14 cellular contexts compared by ENCODE assay signal in the genomic region with DNA sequence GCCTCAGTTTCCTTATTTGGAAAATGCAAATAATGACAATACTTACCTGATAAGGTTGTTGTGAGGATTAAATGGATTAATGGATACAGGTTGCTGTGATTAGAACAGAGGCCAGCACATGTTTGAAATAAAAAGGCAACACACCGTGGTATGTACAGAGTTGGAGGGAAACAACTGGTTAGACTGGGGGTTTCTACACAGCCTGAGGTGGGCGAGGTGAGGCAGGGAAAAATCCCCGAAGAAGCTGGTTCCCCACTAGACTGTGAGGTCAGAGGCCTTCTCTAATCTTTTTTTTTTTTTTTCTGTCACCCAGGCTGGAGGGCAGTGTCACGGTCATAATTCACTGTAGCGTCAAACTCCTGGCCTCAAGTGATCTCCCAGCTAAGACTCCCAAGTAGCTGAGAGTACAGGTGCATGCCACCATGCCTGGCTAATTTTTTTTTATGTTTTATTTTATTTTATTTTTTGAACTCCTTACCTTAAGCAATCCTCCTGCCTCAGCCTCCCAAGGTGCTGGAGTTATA. TPM values are rescaled to one million over a fixed set of nuclear protein-coding genes. Genes with fewer than 3 reads are reported as not detected.
DNase-seq lines count a peak whose midpoint lies in the region; ATAC-seq and TF ChIP-seq lines count a peak whose summit lies in the region.
"Had no signal": no experiment of that assay in that cellular context is flagged by ENCODE, and none has a peak within 500 bp of the region (broad histone marks: within the 10 kb centered on the region; RNA-seq: fewer than 3 reads in every experiment).

No MANE protein-coding gene starts in this region.

- H3K4me3 ChIP-seq in CD4-positive, alpha-beta memory T cell (ENCODE audit: low read length in 2 of 2), result peak overlapping the region in 1 of 2 donors; percentile 65
- H3K4me3 ChIP-seq in HCT116 (replicated peaks in 1 of 2; ENCODE audit: low read depth in 1 of 2, low read length in 2 of 2) (peak overlapping the region; percentile 65 to 72), body of pancreas (no peak overlapping the region)

- BruUV-seq in HCT116 (replicated peaks; lab: Mats Ljungman, UMichigan), result no TSS peak

- peaks cover 36% of the 10 kb centered on the region for H3K79me2 ChIP-seq in HCT116 (ENCODE audit: insufficient read depth, low read length)

- H2AFZ ChIP-seq in HCT116 (ENCODE audit: low read depth, low read length, poor library complexity, severe bottlenecking), result no peak overlapping the region

- no peak for DNase-seq in CD4-positive, alpha-beta memory T cell
- DNase-seq in HCT116 (ENCODE audit: low read depth, low spot score), result no peak
- peak; percentile 40 for DNase-seq in activated CD8-positive, alpha-beta T cell treated with anti-CD3 and anti-CD28 coated beads for 36 hours
- DNase-seq in natural killer cell, result no peak
- DNase-seq in kidney tubule cell (ENCODE audit: low spot score), result no peak
- DNase-seq in activated effector memory CD4-positive, alpha-beta T cell treated with Interleukin-2 at 50 U/mL for 16 hours, result no peak
- no peak for DNase-seq in stimulated activated CD4-positive, alpha-beta T cell treated with anti-CD3 and anti-CD28 coated beads, Interleukin-4, amount 100 ng/mL, for 4 hours
- no peak for DNase-seq in body of pancreas
- DNase-seq: activated CD4-positive, alpha-beta T cell treated with anti-CD3 and anti-CD28 coated beads for 4 hours; foreskin melanocyte; NCI-H1092; transverse colon had no signal

- POLR2A ChIA-PET in CD4-positive, alpha-beta memory T cell (lab: Charles Lee; ENCODE audit: partially characterized antibody), result no interaction called here
- POLR2A ChIA-PET in HCT116 (lab: Charles Lee), result no interaction called here
- POLR2A ChIA-PET in activated CD8-positive, alpha-beta T cell treated with anti-CD3 and anti-CD28 coated beads for 36 hours (lab: Charles Lee), result no interaction called here

- H3K36me3 ChIP-seq in CD4-positive, alpha-beta memory T cell (ENCODE audit: insufficient read depth, low read length), result no peaks in the 10 kb centered on the region
- peaks cover 11 to 14% of the 10 kb centered on the region in 2 experiments; a peak in 3 of 4 replicates for H3K36me3 ChIP-seq in HCT116 (ENCODE audit: control insufficient read depth in 1 of 2, insufficient read depth in 2 of 2, low read length in 2 of 2)
- no peaks in the 10 kb centered on the region for H3K36me3 ChIP-seq in body of pancreas (replicated peaks in 1 of 2; ENCODE audit: insufficient read depth in 1 of 2, low read depth in 2 of 2)
- H3K36me3 ChIP-seq: transverse colon had no signal

- H3K9me3 Mint-ChIP-seq in CD4-positive, alpha-beta memory T cell, result peaks cover 0 to 4% (median 0%) of the 10 kb centered on the region in 8 donors
- no peaks in the 10 kb centered on the region for H3K9me3 Mint-ChIP-seq in activated CD8-positive, alpha-beta T cell treated with anti-CD3 and anti-CD28 coated beads for 36 hours
- H3K9me3 Mint-ChIP-seq in natural killer cell, result no peaks in the 10 kb centered on the region

- H3K27ac Mint-ChIP-seq in CD4-positive, alpha-beta memory T cell, result peak overlapping the region in 3 of 7 donors; percentile 48 to 90 (median 73)
- no peak overlapping the region for H3K27ac Mint-ChIP-seq in activated CD8-positive, alpha-beta T cell treated with anti-CD3 and anti-CD28 coated beads for 36 hours
- peak overlapping the region; percentile 83 to 88 for H3K27ac Mint-ChIP-seq in natural killer cell

- H3K36me3 Mint-ChIP-seq in CD4-positive, alpha-beta memory T cell, result peaks cover 0 to 10% of the 10 kb centered on the region in 2 donors
- peaks cover 27% of the 10 kb centered on the region for H3K36me3 Mint-ChIP-seq in activated CD8-positive, alpha-beta T cell treated with anti-CD3 and anti-CD28 coated beads for 36 hours (ENCODE audit: low read depth)
- no peaks in the 10 kb centered on the region for H3K36me3 Mint-ChIP-seq in natural killer cell

- H3K4me1 ChIP-seq in CD4-positive, alpha-beta memory T cell (ENCODE audit: insufficient read depth, low read length), result peaks cover 25% of the 10 kb centered on the region
- peaks cover 0 to 20% of the 10 kb centered on the region in 2 experiments; a peak in 3 of 4 replicates for H3K4me1 ChIP-seq in HCT116 (ENCODE audit: control insufficient read depth in 1 of 2, insufficient read depth in 2 of 2, low read length in 2 of 2)
- peaks cover 35% of the 10 kb centered on the region for H3K4me1 ChIP-seq in body of pancreas

- peak overlapping the region in 7 of 8 donors; percentile 20 to 98 (median 93) for H3K4me3 Mint-ChIP-seq in CD4-positive, alpha-beta memory T cell
- peak overlapping the region; percentile 86 for H3K4me3 Mint-ChIP-seq in activated CD8-positive, alpha-beta T cell treated with anti-CD3 and anti-CD28 coated beads for 36 hours
- H3K4me3 Mint-ChIP-seq in natural killer cell, result peak overlapping the region; percentile 99

- RAD21 ChIA-PET in HCT116 (lab: Charles Lee; ENCODE audit: low non-redundant PET in 1 of 2, low total read pairs in 2 of 2, uncharacterized antibody in 2 of 2, unreplicated experiment in 2 of 2), result interaction anchor here in 1 of 2 experiments (1.0 kb wide), 1 partner anchor 115 kb away, joined by 3 read pairs; no protein-coding TSS in a partner anchor

- peak overlapping the region; percentile 78 for H3K4me2 ChIP-seq in HCT116 (ENCODE audit: low read length)

- no peak for TF ChIP-seq CTCF in HCT116 (IDR thresholded peaks at IDR 0.05 in 2 of 3, conservative IDR thresholded peaks at IDR 0.05 in 1 of 3; ENCODE audit: borderline replicate concordance in 1 of 3, insufficient read depth in 1 of 3, low read depth in 2 of 3, low read length in 2 of 3)
- TF ChIP-seq CTCF in activated CD8-positive, alpha-beta T cell treated with anti-CD3 and anti-CD28 coated beads for 36 hours (IDR thresholded peaks at IDR 0.05), result no peak
- no peak for TF ChIP-seq CTCF in natural killer cell (IDR thresholded peaks at IDR 0.05)
- TF ChIP-seq CTCF in body of pancreas (IDR thresholded peaks at IDR 0.05), result no peak

- H3K27ac ChIP-seq in CD4-positive, alpha-beta memory T cell (ENCODE audit: low read depth, low read length), result no peak overlapping the region
- H3K27ac ChIP-seq in HCT116 (ENCODE audit: low read depth, low read length), result no peak overlapping the region
- no peak overlapping the region for H3K27ac ChIP-seq in body of pancreas
- H3K27ac ChIP-seq: HL-60, SJSA1 had no signal

- TF ChIP-seq POLR2A in HCT116 (IDR thresholded peaks at IDR 0.05; ENCODE audit: borderline replicate concordance, extremely low read depth, insufficient read depth, insufficient read length) (no peak), body of pancreas (IDR thresholded peaks at IDR 0.05) (no peak)

- peak overlapping the region; percentile 69 for H3K9ac ChIP-seq in HCT116 (ENCODE audit: low read length)

- H3K4me1 Mint-ChIP-seq in CD4-positive, alpha-beta memory T cell, result peaks cover 26 to 47% (median 33%) of the 10 kb centered on the region in 4 donors
- peaks cover 37% of the 10 kb centered on the region for H3K4me1 Mint-ChIP-seq in activated CD8-positive, alpha-beta T cell treated with anti-CD3 and anti-CD28 coated beads for 36 hours (ENCODE audit: low read depth)
- H3K4me1 Mint-ChIP-seq in natural killer cell, result peaks cover 19 to 54% of the 10 kb centered on the region in 2 donors

- 78 to 85% methylated on average over 5 of the region's 5 CpGs for WGBS in body of pancreas, 2 donors

- no peaks in the 10 kb centered on the region; the same call in 1 of the 2 replicates for H3K9me2 ChIP-seq in HCT116 (ENCODE audit: insufficient read depth)

- CTCF ChIA-PET in CD4-positive, alpha-beta memory T cell (lab: Charles Lee; ENCODE audit: partially characterized antibody), result interaction anchor here (1.2 to 4.6 kb wide), 2 partner anchors 312 to 335 kb away, joined by 3 to 21 read pairs; partner anchors contain the start of gene SLC66A3
- CTCF ChIA-PET in HCT116 (lab: Charles Lee), result interaction anchor here (1.3 to 1.9 kb wide), 3 partner anchors 10 to 334 kb away, joined by 4 to 8 read pairs (median 6); a partner anchor contains a TSS
- CTCF ChIA-PET in activated CD8-positive, alpha-beta T cell treated with anti-CD3 and anti-CD28 coated beads for 36 hours (lab: Charles Lee), result interaction anchor here (1.1 to 6.9 kb wide), 3 partner anchors 10 to 635 kb away, joined by 3 to 28 read pairs (median 25); no protein-coding TSS in a partner anchor

- ATAC-seq in HCT116, result no peak
- peak; percentile 22 for ATAC-seq in activated CD8-positive, alpha-beta T cell treated with anti-CD3 and anti-CD28 coated beads for 36 hours
- no peak for ATAC-seq in natural killer cell
- ATAC-seq in body of pancreas, result no peak

- no peak for TF ChIP-seq RAD21 in HCT116 (IDR thresholded peaks at IDR 0.05; ENCODE audit: low read depth)

- H3K27me3 Mint-ChIP-seq in CD4-positive, alpha-beta memory T cell, result no peaks in the 10 kb centered on the region
- H3K27me3 Mint-ChIP-seq in activated CD8-positive, alpha-beta T cell treated with anti-CD3 and anti-CD28 coated beads for 36 hours, result no peaks in the 10 kb centered on the region
- no peaks in the 10 kb centered on the region for H3K27me3 Mint-ChIP-seq in natural killer cell (ENCODE audit: low read depth in 2 of 2)

- intact Hi-C loops in CD4-positive, alpha-beta memory T cell (cut with micrococcal nuclease), result loop anchor here (2.0 to 10.0 kb wide), 4 partner anchors 120 to 652 kb away; partner anchors contain the start of genes PDIA6 and SLC66A3
- intact Hi-C loops in HCT116 (cut with micrococcal nuclease), result loop anchor here (5.0 kb wide), 1 partner anchor 335 kb away; a partner anchor contains a TSS
- intact Hi-C loops in activated CD8-positive, alpha-beta T cell treated with anti-CD3 and anti-CD28 coated beads for 36 hours (cut with micrococcal nuclease), result no loop called here
- intact Hi-C loops in natural killer cell (cut with micrococcal nuclease), result loop anchor here (5.0 kb wide), 1 partner anchor 310 kb away; the partner anchor contains the start of gene SLC66A3
- intact Hi-C loops in body of pancreas (cut with DNase I), result no loop called here

- no peaks in the 10 kb centered on the region for H3K27me3 ChIP-seq in CD4-positive, alpha-beta memory T cell (ENCODE audit: insufficient read depth, low read length)
- H3K27me3 ChIP-seq in HCT116 (ENCODE audit: insufficient read depth, low read length), result no peaks in the 10 kb centered on the region
- no peaks in the 10 kb centered on the region for H3K27me3 ChIP-seq in body of pancreas
- H3K27me3 ChIP-seq: SJSA1, transverse colon had no signal

- no peaks in the 10 kb centered on the region; the same call in 1 of the 2 replicates for H4K20me1 ChIP-seq in HCT116 (ENCODE audit: insufficient read depth)

- H3K9me3 ChIP-seq in CD4-positive, alpha-beta memory T cell (ENCODE audit: control insufficient read depth in 1 of 2, low read length in 2 of 2), result no peaks in the 10 kb centered on the region
- H3K9me3 ChIP-seq in HCT116 (ENCODE audit: control insufficient read depth in 1 of 2, insufficient read depth in 1 of 2, low read depth in 1 of 2, low read length in 2 of 2) (no peaks in the 10 kb centered on the region), body of pancreas (no peaks in the 10 kb centered on the region)
- H3K9me3 ChIP-seq: SJSA1, transverse colon had no signal

RNA-seq across cellular contexts. Expression of gene E2F6, which starts 1.2 kb away (rescaled TPM):
- 1 to 10 TPM; 8.0 to 8.5 TPM for total RNA-seq in CD4-positive, alpha-beta memory T cell
- 1 to 10 TPM; 3.2 to 4.4 TPM for polyA plus RNA-seq in CD4-positive, alpha-beta memory T cell
- total RNA-seq in HCT116 (2021; ENCODE audit: unreplicated experiment) (22.8 TPM), natural killer cell (1 to 10 TPM; 4.6 to 9.6 (median 8.3) TPM), body of pancreas (10 to 100 TPM in 1 of 2 donors, 1 to 10 TPM in 1; 9.2 to 13.2 TPM)
- 12.8 and 14.7 TPM in 2 replicates for polyA plus RNA-seq in HCT116 (2012)
- 10 to 100 TPM in 1 of 2 experiments, 1 to 10 TPM in 1; 9.8 to 10.5 TPM for total RNA-seq in activated CD8-positive, alpha-beta T cell treated with anti-CD3 and anti-CD28 coated beads for 36 hours

Comparison
In these comparisons a context has a peak if more than half of its experiments do, and no peak if none do; other contexts are left out.
1. H3K4me3 ChIP-seq: peak in HCT116 (2 of 2); none in body of pancreas (0 of 2).
2. intact Hi-C loops: an anchor here in CD4-positive, alpha-beta memory T cell (2.0 to 10.0 kb wide), HCT116 (5.0 kb wide) and natural killer cell (5.0 kb wide); none called in activated CD8-positive, alpha-beta T cell treated with anti-CD3 and anti-CD28 coated beads for 36 hours and body of pancreas.
3. Peak in every context shown above with its lines, with median percentiles within 50 percentile points of each other: H3K4me3 Mint-ChIP-seq.